17 cellular contexts compared by ENCODE assay signal in the genomic region with DNA sequence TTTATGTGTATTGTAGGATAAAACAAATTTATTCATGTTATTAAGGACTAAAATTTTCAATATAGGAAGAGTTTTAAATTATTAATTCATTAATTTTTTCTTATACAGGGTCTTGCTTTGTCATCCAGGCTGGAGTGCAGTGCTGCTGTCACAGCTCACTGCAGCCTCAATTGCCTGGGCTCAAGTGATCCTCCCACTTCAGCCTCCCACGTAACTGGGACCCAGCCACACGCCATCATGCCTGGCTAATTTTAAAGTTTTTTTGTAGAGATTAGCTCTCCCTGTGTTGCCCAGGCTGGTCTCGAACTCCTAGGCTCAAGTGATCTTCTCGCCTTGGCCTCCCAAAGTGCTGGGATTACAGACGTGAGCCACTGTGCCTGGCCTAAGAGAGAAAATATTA. TPM values are rescaled to one million over a fixed set of nuclear protein-coding genes. Genes with fewer than 3 reads are reported as not detected.
A peak's percentile ranks its signal among the peaks of the same experiment; 100 is the strongest.
DNase-seq lines count a peak whose midpoint lies in the region; ATAC-seq and TF ChIP-seq lines count a peak whose summit lies in the region.
"Had no signal": no experiment of that assay in that cellular context is flagged by ENCODE, and none has a peak within 500 bp of the region (broad histone marks: within the 10 kb centered on the region; RNA-seq: fewer than 3 reads in every experiment).

No MANE protein-coding gene starts in this region.

- H3K4me3 ChIP-seq in HEK293 (ENCODE audit: low read depth, low read length) (no peak overlapping the region), thyroid gland (replicated peaks in 1 of 3) (no peak overlapping the region)
- H3K4me3 ChIP-seq: BLaER1, HAP-1 had no signal

- H3K27ac ChIP-seq in HEK293 (ENCODE audit: extremely low read depth, low read depth, low read length) (no peak overlapping the region), thyroid gland (no peak overlapping the region)
- H3K27ac ChIP-seq: 22Rv1, BLaER1, C4-2B had no signal

- H3K27me3 Mint-ChIP-seq in CD14-positive monocyte (ENCODE audit: low read depth in 3 of 3): no peaks in the 10 kb centered on the region
- H3K27me3 Mint-ChIP-seq: B cell; CD4-positive, alpha-beta T cell; CD8-positive, alpha-beta memory T cell had no signal

- TF ChIP-seq POLR2A in thyroid gland (IDR thresholded peaks at IDR 0.05): no peak

- POLR2A ChIA-PET in HEK293 (lab: Yijun Ruan, JAX): no interaction called here

- peaks cover 68 to 85% of the 10 kb centered on the region in 2 donors for H3K36me3 Mint-ChIP-seq in CD14-positive monocyte
- H3K36me3 Mint-ChIP-seq: CD8-positive, alpha-beta memory T cell had no signal

- H3K27me3 ChIP-seq in thyroid gland: no peaks in the 10 kb centered on the region
- H3K27me3 ChIP-seq: BLaER1 had no signal

- intact Hi-C loops in CD14-positive monocyte (cut with micrococcal nuclease) (no loop called here), thyroid gland (cut with DNase I) (no loop called here)

- ATAC-seq in SK-N-SH treated with all-trans-retinoic acid at 6 μM for 48 hours: no peak

- no peaks in the 10 kb centered on the region for H3K9me3 Mint-ChIP-seq in CD14-positive monocyte
- H3K9me3 Mint-ChIP-seq: CD4-positive, alpha-beta T cell; CD8-positive, alpha-beta memory T cell had no signal

- H3K4me1 Mint-ChIP-seq in CD14-positive monocyte: no peaks in the 10 kb centered on the region

- H3K9me3 ChIP-seq in HEK293 (ENCODE audit: control insufficient read depth, insufficient read depth, low read depth, low read length) (no peaks in the 10 kb centered on the region), thyroid gland (no peaks in the 10 kb centered on the region)
- H3K9me3 ChIP-seq: HAP-1 had no signal

- TF ChIP-seq CTCF in CD14-positive monocyte (IDR thresholded peaks at IDR 0.05): no peak
- no peak for TF ChIP-seq CTCF in HEK293 (tag by site-specific recombination; IDR thresholded peaks at IDR 0.05)
- no peak for TF ChIP-seq CTCF in thyroid gland (IDR thresholded peaks at IDR 0.05)

- peak overlapping the region in 5 of 7 donors; percentile 5 to 69 (median 56) for H3K27ac Mint-ChIP-seq in CD14-positive monocyte
- H3K27ac Mint-ChIP-seq: B cell; CD4-positive, alpha-beta T cell had no signal

- 70 to 72% methylated on average over 5 of the region's 5 CpGs for WGBS in thyroid gland, 2 donors

- CTCF ChIA-PET in HEK293 (lab: Yijun Ruan, JAX): interaction anchor here (0.6 kb wide), 1 partner anchor 24 kb away, joined by 4 read pairs; no protein-coding TSS in a partner anchor

- peak; percentile 9 for DNase-seq in DMS53 (lab: John Stamatoyannopoulos, UW)
- DNase-seq in DMS53 treated with DMSO at 0.1 percent for 48 hours (lab: John Stamatoyannopoulos, UW; ENCODE audit: unreplicated experiment): no peak
- DNase-seq in CD14-positive monocyte (ENCODE audit: low spot score): no peak
- peak; percentile 41 to 62 for DNase-seq in thyroid gland
- DNase-seq in NCI-H524 treated with DMSO at 0.1 percent for 48 hours (lab: John Stamatoyannopoulos, UW): no peak
- DNase-seq: CD4-positive, alpha-beta T cell; CD8-positive, alpha-beta memory T cell; DMS 273 treated with DMSO at 0.1 percent for 48 hours; GF-D8; GOT3 had no signal

- H3K36me3 ChIP-seq in HEK293 (ENCODE audit: control insufficient read depth in 2 of 2, insufficient read depth in 1 of 2, low read length in 2 of 2): peaks cover 32 to 86% of the 10 kb centered on the region in 2 experiments
- H3K36me3 ChIP-seq in thyroid gland: no peaks in the 10 kb centered on the region

- H3K4me1 ChIP-seq in HEK293 (ENCODE audit: control insufficient read depth, insufficient read depth, low read length) (no peaks in the 10 kb centered on the region), thyroid gland (no peaks in the 10 kb centered on the region)
- H3K4me1 ChIP-seq: BLaER1, HAP-1 had no signal

- no peak overlapping the region for H3K4me3 Mint-ChIP-seq in CD14-positive monocyte
- H3K4me3 Mint-ChIP-seq: B cell; CD4-positive, alpha-beta T cell; CD8-positive, alpha-beta memory T cell had no signal

TF ChIP-seq in HEK293, 187 proteins besides CTCF, POLR2A, EP300 and RAD21:
- TF ChIP-seq ZNF529 (tag by site-specific recombination; IDR thresholded peaks at IDR 0.05; ENCODE audit: insufficient replicate concordance): no peak
- TF ChIP-seq ZFHX2 (tag by site-specific recombination; conservative IDR thresholded peaks at IDR 0.05): peak; percentile 50

TF ChIP-seq in SK-N-SH treated with all-trans-retinoic acid at 6 μM for 48 hours, 23 proteins besides CTCF, POLR2A, EP300 and RAD21:
- TF ChIP-seq, protein P1, sequence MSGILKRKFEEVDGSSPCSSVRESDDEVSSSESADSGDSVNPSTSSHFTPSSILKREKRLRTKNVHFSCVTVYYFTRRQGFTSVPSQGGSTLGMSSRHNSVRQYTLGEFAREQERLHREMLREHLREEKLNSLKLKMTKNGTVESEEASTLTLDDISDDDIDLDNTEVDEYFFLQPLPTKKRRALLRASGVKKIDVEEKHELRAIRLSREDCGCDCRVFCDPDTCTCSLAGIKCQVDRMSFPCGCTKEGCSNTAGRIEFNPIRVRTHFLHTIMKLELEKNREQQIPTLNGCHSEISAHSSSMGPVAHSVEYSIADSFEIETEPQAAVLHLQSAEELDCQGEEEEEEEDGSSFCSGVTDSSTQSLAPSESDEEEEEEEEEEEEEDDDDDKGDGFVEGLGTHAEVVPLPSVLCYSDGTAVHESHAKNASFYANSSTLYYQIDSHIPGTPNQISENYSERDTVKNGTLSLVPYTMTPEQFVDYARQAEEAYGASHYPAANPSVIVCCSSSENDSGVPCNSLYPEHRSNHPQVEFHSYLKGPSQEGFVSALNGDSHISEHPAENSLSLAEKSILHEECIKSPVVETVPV (CRISPR knock-in tag; IDR thresholded peaks at IDR 0.05): no peak
- no peak for TF ChIP-seq ZC3H10 (CRISPR knock-in tag; IDR thresholded peaks at IDR 0.05)
- no peak for TF ChIP-seq TOX (CRISPR knock-in tag; IDR thresholded peaks at IDR 0.05; ENCODE audit: borderline replicate concordance)
- TF ChIP-seq GLIS3 (CRISPR knock-in tag; IDR thresholded peaks at IDR 0.05): no peak
- TF ChIP-seq BACH2 (CRISPR knock-in tag; IDR thresholded peaks at IDR 0.05; ENCODE audit: borderline replicate concordance): no peak
- TF ChIP-seq TCF4 (CRISPR knock-in tag; IDR thresholded peaks at IDR 0.05; ENCODE audit: borderline replicate concordance): no peak
- TF ChIP-seq CREB5 (CRISPR knock-in tag; IDR thresholded peaks at IDR 0.05; ENCODE audit: low read depth): no peak
- no peak for TF ChIP-seq ISL1 (CRISPR knock-in tag; IDR thresholded peaks at IDR 0.05)
- TF ChIP-seq ARNTL (CRISPR knock-in tag; IDR thresholded peaks at IDR 0.05; ENCODE audit: borderline replicate concordance, low read depth): no peak
- TF ChIP-seq PATZ1 (CRISPR knock-in tag; IDR thresholded peaks at IDR 0.05; ENCODE audit: borderline replicate concordance): no peak
- no peak for TF ChIP-seq ZNF70 (CRISPR knock-in tag; IDR thresholded peaks at IDR 0.05)

RNA-seq across cellular contexts. Expression of gene CCNB2, which starts 14.7 kb away (rescaled TPM):
- under 1 TPM; 0.13 to 0.31 TPM for polyA plus RNA-seq in CD14-positive monocyte
- total RNA-seq in thyroid gland: 1 to 10 TPM; 1.1 to 2.1 (median 1.7) TPM

Comparison
In these comparisons a context has a peak if more than half of its experiments do, and no peak if none do; other contexts are left out.
1. DNase-seq: peak in DMS53 (single experiment) and thyroid gland (2 of 2); none in DMS53 treated with DMSO at 0.1 percent for 48 hours (single experiment), CD14-positive monocyte (single experiment) and NCI-H524 treated with DMSO at 0.1 percent for 48 hours (single experiment).